In genomic region chr17:73261952-73262675, GRCh38 we compare ENCODE assay signal across 9 cellular contexts. TPM values are rescaled to one million over a fixed set of nuclear protein-coding genes. Genes with fewer than 3 reads are reported as not detected.
DNase-seq lines count a peak whose midpoint lies in the region; ATAC-seq, FAIRE-seq and TF ChIP-seq lines count a peak whose summit lies in the region.
"Had no signal": no experiment of that assay in that cellular context is flagged by ENCODE, and none has a peak within 500 bp of the region (broad histone marks: within the 10 kb centered on the region; RNA-seq: fewer than 3 reads in every experiment).

No MANE protein-coding gene starts in this region.

- ATAC-seq in stimulated activated memory B cell treated with anti-CD40 and anti-IgM and Interleukin-4, amounts not matched to agents 10 μg/mL and 1 μg/mL and 100 μg/mL, for 72 hours, result peak; percentile 42
- no peak for ATAC-seq in HG03039 (IDR thresholded peaks at IDR 0.05; ENCODE audit: unreplicated experiment)
- ATAC-seq: T-helper 17 cell had no signal

- H3K9me3 Mint-ChIP-seq in astrocyte (ENCODE audit: unreplicated experiment), result no peaks in the 10 kb centered on the region
- H3K9me3 Mint-ChIP-seq in stimulated activated memory B cell treated with anti-CD40 and anti-IgM and Interleukin-4, amounts not matched to agents 10 μg/mL and 1 μg/mL and 100 μg/mL, for 72 hours, result no peaks in the 10 kb centered on the region
- no peaks in the 10 kb centered on the region for H3K9me3 Mint-ChIP-seq in immature natural killer cell
- H3K9me3 Mint-ChIP-seq: activated naive CD4-positive, alpha-beta T cell treated with anti-CD3 and anti-CD28 coated beads, Interleukin-2, amount 50 U/mL, for 24 hours had no signal

- H3K4me1 ChIP-seq in astrocyte (ENCODE audit: insufficient read depth, low read length), result peaks cover 16% of the 10 kb centered on the region

- TF ChIP-seq CTCF in astrocyte (IDR thresholded peaks at IDR 0.05; ENCODE audit: insufficient read depth, low read depth, low read length), result no peak

- H3K4me1 Mint-ChIP-seq in astrocyte (ENCODE audit: low read depth, unreplicated experiment), result peaks cover 8% of the 10 kb centered on the region
- no peaks in the 10 kb centered on the region for H3K4me1 Mint-ChIP-seq in stimulated activated memory B cell treated with anti-CD40 and anti-IgM and Interleukin-4, amounts not matched to agents 10 μg/mL and 1 μg/mL and 100 μg/mL, for 72 hours
- no peaks in the 10 kb centered on the region for H3K4me1 Mint-ChIP-seq in immature natural killer cell
- H3K4me1 Mint-ChIP-seq: activated naive CD4-positive, alpha-beta T cell treated with anti-CD3 and anti-CD28 coated beads, Interleukin-2, amount 50 U/mL, for 24 hours; T-helper 17 cell had no signal

- FAIRE-seq in astrocyte (lab: Jason Lieb, UNC), result no peak

- H3K79me2 ChIP-seq in astrocyte (ENCODE audit: insufficient read depth, low read length), result no peaks in the 10 kb centered on the region

- H3K4me3 Mint-ChIP-seq in astrocyte (ENCODE audit: unreplicated experiment) (no peak overlapping the region), immature natural killer cell (no peak overlapping the region)
- no peak overlapping the region for H3K4me3 Mint-ChIP-seq in stimulated activated memory B cell treated with anti-CD40 and anti-IgM and Interleukin-4, amounts not matched to agents 10 μg/mL and 1 μg/mL and 100 μg/mL, for 72 hours
- H3K4me3 Mint-ChIP-seq: activated naive CD4-positive, alpha-beta T cell treated with anti-CD3 and anti-CD28 coated beads, Interleukin-2, amount 50 U/mL, for 24 hours; T-helper 17 cell had no signal

- H3K36me3 ChIP-seq in astrocyte (ENCODE audit: insufficient read depth, low read length), result no peaks in the 10 kb centered on the region

- no peaks in the 10 kb centered on the region for H4K20me1 ChIP-seq in astrocyte (ENCODE audit: insufficient read depth, low read length)

- H3K9ac ChIP-seq in astrocyte (ENCODE audit: low read length), result peak overlapping the region; percentile 59

- DNase-seq in NCI-H1048 (lab: John Stamatoyannopoulos, UW), result peak; percentile 94
- peak; percentile 53 for DNase-seq in astrocyte (ENCODE audit: low read depth)
- peak; percentile 53 for DNase-seq in left kidney (ENCODE audit: low read depth, low spot score)
- DNase-seq in immature natural killer cell, result no peak
- no peak for DNase-seq in UCSD-AML1 (lab: John Stamatoyannopoulos, UW; ENCODE audit: unreplicated experiment)
- DNase-seq: T-helper 17 cell had no signal

- H2AFZ ChIP-seq in astrocyte (ENCODE audit: low read depth, low read length), result peak overlapping the region; percentile 73

- H3K9me3 ChIP-seq in astrocyte (ENCODE audit: insufficient read depth, low read depth, low read length), result no peaks in the 10 kb centered on the region

- peak overlapping the region; percentile 67 for H3K4me2 ChIP-seq in astrocyte (ENCODE audit: low read length)

- H3K27me3 Mint-ChIP-seq in astrocyte (ENCODE audit: low read depth, unreplicated experiment) (peaks cover 18% of the 10 kb centered on the region), immature natural killer cell (ENCODE audit: low read depth in 3 of 3) (peaks cover 0 to 2% (median 1%) of the 10 kb centered on the region in 3 donors)
- H3K27me3 Mint-ChIP-seq in stimulated activated memory B cell treated with anti-CD40 and anti-IgM and Interleukin-4, amounts not matched to agents 10 μg/mL and 1 μg/mL and 100 μg/mL, for 72 hours, result peaks cover 39% of the 10 kb centered on the region
- H3K27me3 Mint-ChIP-seq: activated naive CD4-positive, alpha-beta T cell treated with anti-CD3 and anti-CD28 coated beads, Interleukin-2, amount 50 U/mL, for 24 hours had no signal

- no peak overlapping the region for H3K27ac ChIP-seq in astrocyte (ENCODE audit: low read depth, low read length)

- H3K36me3 Mint-ChIP-seq in astrocyte (ENCODE audit: low read depth, unreplicated experiment), result no peaks in the 10 kb centered on the region
- H3K36me3 Mint-ChIP-seq in stimulated activated memory B cell treated with anti-CD40 and anti-IgM and Interleukin-4, amounts not matched to agents 10 μg/mL and 1 μg/mL and 100 μg/mL, for 72 hours, result no peaks in the 10 kb centered on the region
- no peaks in the 10 kb centered on the region for H3K36me3 Mint-ChIP-seq in immature natural killer cell
- H3K36me3 Mint-ChIP-seq: activated naive CD4-positive, alpha-beta T cell treated with anti-CD3 and anti-CD28 coated beads, Interleukin-2, amount 50 U/mL, for 24 hours had no signal

- H3K4me3 ChIP-seq in astrocyte (ENCODE audit: insufficient read depth, low read depth, low read length), result peak overlapping the region; percentile 28

- H3K27ac Mint-ChIP-seq in astrocyte (ENCODE audit: unreplicated experiment) (no peak overlapping the region), immature natural killer cell (no peak overlapping the region)
- no peak overlapping the region for H3K27ac Mint-ChIP-seq in stimulated activated memory B cell treated with anti-CD40 and anti-IgM and Interleukin-4, amounts not matched to agents 10 μg/mL and 1 μg/mL and 100 μg/mL, for 72 hours
- H3K27ac Mint-ChIP-seq: T-helper 17 cell had no signal

- no peaks in the 10 kb centered on the region for H3K27me3 ChIP-seq in astrocyte (ENCODE audit: insufficient read depth, low read length)

RNA-seq across cellular contexts. Expression of gene CPSF4L, which starts 0.4 kb away (rescaled TPM):
- not detected in 2 replicates for total RNA-seq in astrocyte
- not detected for polyA plus RNA-seq in immature natural killer cell
- total RNA-seq: T-helper 17 cell had no signal

RNA-seq across cellular contexts. Expression of gene CDC42EP4, which starts 49.7 kb away (rescaled TPM):
- 13.0 and 15.8 TPM in 2 replicates for total RNA-seq in astrocyte
- polyA plus RNA-seq in immature natural killer cell, result under 1 TPM in 2 of 3 donors, not detected in 1; 0.26 to 0.41 TPM

Comparison
In these comparisons a context has a peak if more than half of its experiments do, and no peak if none do; other contexts are left out.
1. DNase-seq: peak in NCI-H1048 (single experiment), astrocyte (single experiment) and left kidney (single experiment); none in immature natural killer cell (0 of 3) and UCSD-AML1 (single experiment).